In the genomic region with DNA sequence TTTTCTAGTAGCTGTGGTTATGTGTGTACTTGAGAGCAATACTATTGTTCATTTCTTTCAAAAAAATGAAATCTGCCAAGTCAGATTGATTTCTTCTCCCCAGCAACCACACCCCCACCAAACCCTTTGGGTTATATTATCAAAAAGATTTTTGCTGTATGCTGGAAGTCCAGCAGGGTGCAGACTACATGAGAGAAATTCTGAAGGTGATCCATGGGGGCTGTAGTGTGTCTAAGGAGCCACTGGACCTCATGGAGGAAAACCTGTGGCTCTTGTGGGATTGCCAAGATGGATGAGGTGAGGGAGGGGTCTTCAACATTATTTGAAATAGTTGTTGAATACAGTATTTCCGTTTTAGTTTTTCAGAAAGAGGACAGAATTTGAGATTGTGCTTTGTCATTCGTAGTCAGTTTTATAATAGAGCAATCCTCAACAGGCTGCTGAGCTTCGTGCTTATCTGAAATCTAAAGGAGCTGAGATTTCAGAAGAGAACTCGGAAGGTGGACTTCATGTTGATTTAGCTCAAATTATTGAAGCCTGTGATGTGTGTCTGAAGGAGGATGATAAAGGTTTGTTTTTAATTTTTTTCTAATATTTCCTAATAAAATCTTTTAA, we compare ENCODE assay signal across 10 cellular contexts. TPM values are rescaled to one million over a fixed set of nuclear protein-coding genes. Genes with fewer than 3 reads are reported as not detected.
DNase-seq lines count a peak whose midpoint lies in the region; ATAC-seq and TF ChIP-seq lines count a peak whose summit lies in the region.
"Had no signal": no experiment of that assay in that cellular context is flagged by ENCODE, and none has a peak within 500 bp of the region (broad histone marks: within the 10 kb centered on the region; RNA-seq: fewer than 3 reads in every experiment).

No MANE protein-coding gene starts in this region.

- intact Hi-C loops in natural killer cell (cut with micrococcal nuclease): no loop called here

- no peaks in the 10 kb centered on the region for H3K27me3 Mint-ChIP-seq in activated naive CD8-positive, alpha-beta T cell treated with anti-CD3 and anti-CD28 coated beads, Interleukin-2, amount 10 ng/mL, durations not matched to agents 7 days and 5 days
- no peaks in the 10 kb centered on the region for H3K27me3 Mint-ChIP-seq in natural killer cell (ENCODE audit: low read depth in 2 of 2)
- H3K27me3 Mint-ChIP-seq: IgD-negative memory B cell had no signal

- no peak for TF ChIP-seq CTCF in natural killer cell (IDR thresholded peaks at IDR 0.05)

- peak overlapping the region; percentile 43 for H3K4me3 Mint-ChIP-seq in activated naive CD8-positive, alpha-beta T cell treated with anti-CD3 and anti-CD28 coated beads, Interleukin-2, amount 10 ng/mL, durations not matched to agents 7 days and 5 days
- peak overlapping the region; percentile 9 for H3K4me3 Mint-ChIP-seq in natural killer cell

- peaks cover 28% of the 10 kb centered on the region for H3K36me3 Mint-ChIP-seq in activated naive CD8-positive, alpha-beta T cell treated with anti-CD3 and anti-CD28 coated beads, Interleukin-2, amount 10 ng/mL, durations not matched to agents 7 days and 5 days
- H3K36me3 Mint-ChIP-seq in natural killer cell: peaks cover 3% of the 10 kb centered on the region

- no peak for ATAC-seq in activated naive CD8-positive, alpha-beta T cell treated with anti-CD3 and anti-CD28 coated beads, Interleukin-2, amount 10 ng/mL, durations not matched to agents 7 days and 5 days (ENCODE audit: low read depth)
- ATAC-seq in natural killer cell (no peak), HG02970 (IDR thresholded peaks at IDR 0.05; ENCODE audit: low FRiP score, unreplicated experiment) (no peak)

- peak overlapping the region; percentile 68 for H3K27ac Mint-ChIP-seq in activated naive CD8-positive, alpha-beta T cell treated with anti-CD3 and anti-CD28 coated beads, Interleukin-2, amount 10 ng/mL, durations not matched to agents 7 days and 5 days
- H3K27ac Mint-ChIP-seq in natural killer cell: peak overlapping the region in 1 of 2 donors; percentile 94

- POLR2A ChIA-PET in activated naive CD8-positive, alpha-beta T cell treated with anti-CD3 and anti-CD28 coated beads, Interleukin-2, amount 10 ng/mL, durations not matched to agents 7 days and 5 days (lab: Charles Lee): no interaction called here

- DNase-seq in NCI-H2227 (lab: John Stamatoyannopoulos, UW; ENCODE audit: unreplicated experiment) (peak; percentile 20), NCI-H2227 treated with DMSO at 0.1 percent for 48 hours (lab: John Stamatoyannopoulos, UW) (no peak), HuH-7 (ENCODE audit: low spot score) (peak; percentile 12), natural killer cell (no peak), HuH-7.5 (ENCODE audit: low spot score) (no peak), NCI-H2107 treated with DMSO at 0.1 percent for 48 hours (lab: John Stamatoyannopoulos, UW; ENCODE audit: unreplicated experiment) (no peak)
- DNase-seq in activated naive CD8-positive, alpha-beta T cell treated with anti-CD3 and anti-CD28 coated beads, Interleukin-2, amount 10 ng/mL, durations not matched to agents 7 days and 5 days: no peak
- DNase-seq: anterior cingulate cortex had no signal

- H3K9me3 Mint-ChIP-seq in activated naive CD8-positive, alpha-beta T cell treated with anti-CD3 and anti-CD28 coated beads, Interleukin-2, amount 10 ng/mL, durations not matched to agents 7 days and 5 days: no peaks in the 10 kb centered on the region
- no peaks in the 10 kb centered on the region for H3K9me3 Mint-ChIP-seq in natural killer cell
- H3K9me3 Mint-ChIP-seq: IgD-negative memory B cell had no signal

- peaks cover 38% of the 10 kb centered on the region for H3K4me1 Mint-ChIP-seq in activated naive CD8-positive, alpha-beta T cell treated with anti-CD3 and anti-CD28 coated beads, Interleukin-2, amount 10 ng/mL, durations not matched to agents 7 days and 5 days
- peaks cover 35 to 47% of the 10 kb centered on the region in 2 donors for H3K4me1 Mint-ChIP-seq in natural killer cell

RNA-seq across cellular contexts. Expression of a gene that starts 3.1 kb away (rescaled TPM):
- total RNA-seq in activated naive CD8-positive, alpha-beta T cell treated with anti-CD3 and anti-CD28 coated beads, Interleukin-2, amount 10 ng/mL, durations not matched to agents 7 days and 5 days: 100 to 1,000 TPM; 210 to 214 TPM
- total RNA-seq in natural killer cell: 100 to 1,000 TPM; 146 to 165 (median 155) TPM

Comparison
In these comparisons a context has a peak if more than half of its experiments do, and no peak if none do; other contexts are left out.
1. DNase-seq: peak in NCI-H2227 (single experiment) and HuH-7 (single experiment); none in NCI-H2227 treated with DMSO at 0.1 percent for 48 hours (single experiment), activated naive CD8-positive, alpha-beta T cell treated with anti-CD3 and anti-CD28 coated beads, Interleukin-2, amount 10 ng/mL, durations not matched to agents 7 days and 5 days (single experiment), natural killer cell (single experiment), HuH-7.5 (single experiment) and NCI-H2107 treated with DMSO at 0.1 percent for 48 hours (single experiment).